Comparison of ENCODE assay signal across 26 cellular contexts in genomic region chr16:13798211-13798610, GRCh38.
"Had no signal": no experiment of that assay in that cellular context is flagged by ENCODE, and none has a peak within 500 bp of the region (broad histone marks: within the 10 kb centered on the region; RNA-seq: fewer than 3 reads in every experiment).

No MANE protein-coding gene starts in this region.

- H3K27me3 ChIP-seq: neutrophil, ovary, right lobe of liver, sigmoid colon, thyroid gland, tibial nerve, upper lobe of left lung, vagina had no signal

- H3K36me3 ChIP-seq: neutrophil, ovary, right lobe of liver, sigmoid colon, stomach, thoracic aorta, thyroid gland, tibial nerve, upper lobe of left lung, vagina had no signal

- H3K27ac ChIP-seq: neutrophil, ovary, parathyroid adenoma, psoas muscle, right lobe of liver, sigmoid colon, stomach, thoracic aorta, thyroid gland, tibial nerve, upper lobe of left lung, vagina had no signal

- H3K4me3 ChIP-seq: ovary, psoas muscle, right lobe of liver, sigmoid colon, stomach, thoracic aorta, thyroid gland, tibial nerve, upper lobe of left lung, vagina had no signal

- DNase-seq: nephron progenitor cell; nucleus accumbens; ovary; posterior cingulate gyrus; psoas muscle; right cardiac atrium; right lobe of liver; sigmoid colon; small intestine; stimulated activated CD4-positive, alpha-beta T cell treated with anti-CD3 and anti-CD28 coated beads, Interleukin-15, amount 100 ng/mL, for 24 hours; stimulated activated CD4-positive, alpha-beta T cell treated with anti-CD3 and anti-CD28 coated beads, Interleukin-2, amount 100 ng/mL, for 24 hours; stimulated activated CD4-positive, alpha-beta T cell treated with anti-CD3 and anti-CD28 coated beads, Interleukin-2, amount 100 ng/mL, for 48 hours; stimulated activated CD4-positive, alpha-beta T cell treated with anti-CD3 and anti-CD28 coated beads, Interleukin-4, amount 100 ng/mL, for 24 hours; stimulated activated naive B cell treated with anti-CD40 and anti-IgM and Interleukin-4, amounts not matched to agents 10 μg/mL and 1 μg/mL and 100 μg/mL, for 72 hours; stimulated activated naive CD4-positive, alpha-beta T cell treated with Interleukin-2 at 50 U/mL for 16 hours; stomach; thyroid gland; trophoblast cell; upper lobe of left lung had no signal

- ATAC-seq: natural killer cell treated with Interleukin-12 subunit alpha and Interleukin-12 subunit beta and Interleukin-15 and Interleukin-18, amount 100 ng/mL, for 72 hours; psoas muscle; right cardiac atrium; right lobe of liver; stimulated activated effector memory CD8-positive, alpha-beta T cell treated with anti-CD3 and anti-CD28 coated beads, Interleukin-12 subunit alpha, Interleukin-12 subunit beta, amount 100 ng/mL, for 72 hours; stimulated activated naive B cell treated with anti-CD40 and anti-IgM and Interleukin-4, amounts not matched to agents 10 μg/mL and 1 μg/mL and 100 μg/mL, for 72 hours had no signal

- H3K9me3 ChIP-seq: neutrophil, ovary, psoas muscle, right lobe of liver, sigmoid colon, stomach, thoracic aorta, thyroid gland, tibial nerve, upper lobe of left lung, vagina had no signal
